9 cellular contexts compared by ENCODE assay signal in the genomic region with DNA sequence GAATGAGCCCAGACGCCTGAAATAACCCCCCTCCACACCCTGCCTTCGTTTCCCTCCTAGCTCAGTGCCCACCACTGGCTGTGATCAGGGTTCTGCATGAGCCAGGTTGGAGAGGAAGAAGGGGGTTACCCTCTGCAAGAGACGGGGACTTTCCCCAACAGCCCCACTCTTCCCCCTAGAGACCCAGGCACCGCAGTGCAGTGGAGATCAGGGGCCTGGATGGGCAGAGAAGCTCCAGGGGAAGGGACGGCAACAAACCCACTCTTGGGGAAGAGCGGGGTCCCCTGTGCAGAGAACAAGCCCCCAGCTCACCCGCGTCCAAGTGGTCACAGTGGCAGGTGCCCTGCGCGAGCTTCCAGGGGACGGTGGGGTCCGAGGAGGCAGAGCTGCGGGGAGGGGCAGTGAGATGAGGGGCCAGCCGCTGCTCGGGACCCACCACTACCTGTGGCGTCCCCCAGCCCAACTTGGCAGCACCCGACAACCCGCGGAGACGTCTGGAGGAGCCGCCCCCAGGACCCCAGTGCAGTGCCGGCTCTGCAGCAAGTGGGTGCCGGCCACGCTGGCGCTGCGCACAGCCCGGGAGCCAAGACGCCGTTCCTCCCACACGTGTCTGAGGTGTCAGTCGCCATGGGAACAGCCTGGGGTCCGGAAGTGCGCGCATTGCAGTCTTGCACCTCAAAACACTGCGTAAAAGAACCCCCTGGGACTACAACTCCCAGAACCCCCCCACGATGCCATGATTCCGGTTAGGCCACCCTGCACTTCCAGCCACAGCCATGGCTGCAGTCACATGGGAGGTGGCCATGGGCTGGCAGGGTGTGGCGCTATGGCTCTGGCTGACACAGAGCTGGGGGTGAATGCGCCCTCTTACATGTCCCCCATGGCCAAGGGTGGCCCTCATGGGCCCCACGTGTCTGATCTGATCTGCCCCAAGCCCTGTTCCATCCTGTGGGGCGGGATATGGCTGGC. TPM values are rescaled to one million over a fixed set of nuclear protein-coding genes. Genes with fewer than 3 reads are reported as not detected.
DNase-seq lines count a peak whose midpoint lies in the region; ATAC-seq, FAIRE-seq and TF ChIP-seq lines count a peak whose summit lies in the region.
"Had no signal": no experiment of that assay in that cellular context is flagged by ENCODE, and none has a peak within 500 bp of the region (broad histone marks: within the 10 kb centered on the region; RNA-seq: fewer than 3 reads in every experiment).

No MANE protein-coding gene starts in this region.

- H3K4me1 ChIP-seq in CD4-positive, CD25-positive, alpha-beta regulatory T cell (ENCODE audit: control insufficient read depth, insufficient read depth, low read length, poor library complexity, severe bottlenecking): peaks cover 11% of the 10 kb centered on the region
- H3K4me1 ChIP-seq in small intestine (ENCODE audit: control insufficient read depth in 2 of 2, insufficient read depth in 1 of 2, low read depth in 1 of 2, low read length in 1 of 2) (no peaks in the 10 kb centered on the region), breast epithelium (no peaks in the 10 kb centered on the region)

- peak overlapping the region; percentile 81 to 91 (median 84) for H3K4me3 Mint-ChIP-seq in CD4-positive, CD25-positive, alpha-beta regulatory T cell

- FAIRE-seq in small intestine (lab: Jason Lieb, UNC): no peak

- no peaks in the 10 kb centered on the region for H3K9me3 ChIP-seq in CD4-positive, CD25-positive, alpha-beta regulatory T cell (ENCODE audit: control insufficient read depth in 2 of 2, low read length in 2 of 2)
- H3K9me3 ChIP-seq in small intestine (ENCODE audit: control insufficient read depth, low read depth): no peaks in the 10 kb centered on the region
- H3K9me3 ChIP-seq in breast epithelium: no peaks in the 10 kb centered on the region

- intact Hi-C loops in breast epithelium (cut with DNase I; ENCODE audit: low total_unique reads): no loop called here

- H3K36me3 Mint-ChIP-seq in CD4-positive, CD25-positive, alpha-beta regulatory T cell: no peaks in the 10 kb centered on the region

- H3K36me3 ChIP-seq in CD4-positive, CD25-positive, alpha-beta regulatory T cell (ENCODE audit: control insufficient read depth, insufficient read depth, low read length): no peaks in the 10 kb centered on the region
- no peaks in the 10 kb centered on the region for H3K36me3 ChIP-seq in small intestine (ENCODE audit: control insufficient read depth in 2 of 2, insufficient read depth in 2 of 2, low read length in 2 of 2)
- H3K36me3 ChIP-seq in breast epithelium: no peaks in the 10 kb centered on the region
- H3K36me3 ChIP-seq: cardiac muscle cell had no signal

- no peak for TF ChIP-seq CTCF in breast epithelium (IDR thresholded peaks at IDR 0.05)

- ATAC-seq in CD4-positive, CD25-positive, alpha-beta regulatory T cell (ENCODE audit: low read depth in 2 of 2): peak; percentile 86 to 89
- peak; percentile 78 for ATAC-seq in HG03342 (IDR thresholded peaks at IDR 0.05; ENCODE audit: unreplicated experiment)

- peak; percentile 62 to 95 (median 85) for DNase-seq in CD4-positive, CD25-positive, alpha-beta regulatory T cell
- DNase-seq in activated T-cell treated with anti-CD3 and anti-CD28 coated beads, Interleukin-2, amount 50 U/mL, for 1 hour: peak; percentile 78
- DNase-seq in iPS-NIHi11 (ENCODE audit: low spot score) (peak; percentile 24), NCI-H1436 (lab: John Stamatoyannopoulos, UW) (no peak), small intestine (no peak), breast epithelium (ENCODE audit: low spot score in 2 of 2) (no peak)
- DNase-seq in stimulated activated CD8-positive, alpha-beta memory T cell treated with anti-CD3 and anti-CD28 coated beads, Interleukin-7, amount 100 ng/mL, for 4 hours (ENCODE audit: low read depth in 2 of 2): peak; percentile 27 to 77

- peak overlapping the region; percentile 66 for H3K27ac ChIP-seq in CD4-positive, CD25-positive, alpha-beta regulatory T cell (ENCODE audit: insufficient read depth, low read length, poor library complexity, severe bottlenecking)
- no peak overlapping the region for H3K27ac ChIP-seq in small intestine (ENCODE audit: low read depth in 1 of 2, low read length in 1 of 2)
- no peak overlapping the region for H3K27ac ChIP-seq in breast epithelium
- H3K27ac ChIP-seq: cardiac muscle cell had no signal

- no peaks in the 10 kb centered on the region for H3K27me3 Mint-ChIP-seq in CD4-positive, CD25-positive, alpha-beta regulatory T cell

- no peak overlapping the region for H3K4me3 ChIP-seq in CD4-positive, CD25-positive, alpha-beta regulatory T cell (ENCODE audit: low read depth, low read length)
- no peak overlapping the region for H3K4me3 ChIP-seq in small intestine (ENCODE audit: low read depth in 1 of 2, low read length in 2 of 2)
- peak overlapping the region in 1 of 3 donors; percentile 5 for H3K4me3 ChIP-seq in breast epithelium
- H3K4me3 ChIP-seq: cardiac muscle cell had no signal

- H3K9me3 Mint-ChIP-seq in CD4-positive, CD25-positive, alpha-beta regulatory T cell: no peaks in the 10 kb centered on the region

- peak overlapping the region in 2 of 3 donors; percentile 84 to 94 for H3K27ac Mint-ChIP-seq in CD4-positive, CD25-positive, alpha-beta regulatory T cell

- no peaks in the 10 kb centered on the region for H3K27me3 ChIP-seq in CD4-positive, CD25-positive, alpha-beta regulatory T cell (ENCODE audit: control insufficient read depth, insufficient read depth, low read length)
- H3K27me3 ChIP-seq in small intestine (ENCODE audit: control insufficient read depth in 2 of 2, insufficient read depth in 2 of 2, low read length in 2 of 2) (no peaks in the 10 kb centered on the region), breast epithelium (no peaks in the 10 kb centered on the region)
- H3K27me3 ChIP-seq: cardiac muscle cell had no signal

- WGBS in small intestine, 3 donors: 38 to 56% (median 50%) methylated on average over 33 to 41 of the region's 41 CpGs

- peaks cover 0 to 31% (median 16%) of the 10 kb centered on the region in 4 donors for H3K4me1 Mint-ChIP-seq in CD4-positive, CD25-positive, alpha-beta regulatory T cell

- TF ChIP-seq POLR2A in breast epithelium (IDR thresholded peaks at IDR 0.05): no peak

RNA-seq across cellular contexts. Expression of gene WIPI2, which starts 45.8 kb away (rescaled TPM):
- 129 TPM for total RNA-seq in CD4-positive, CD25-positive, alpha-beta regulatory T cell
- polyA plus RNA-seq in CD4-positive, CD25-positive, alpha-beta regulatory T cell: 100 to 1,000 TPM in 1 of 4 donors, 10 to 100 TPM in 3; 93.2 to 105 (median 96.5) TPM
- polyA plus RNA-seq in small intestine: 10 to 100 TPM; 25.0 to 37.6 (median 34.0) TPM
- 10 to 100 TPM; 55.7 to 69.8 (median 56.0) TPM for total RNA-seq in breast epithelium

Comparison
In these comparisons a context has a peak if more than half of its experiments do, and no peak if none do; other contexts are left out.
1. DNase-seq: peak in CD4-positive, CD25-positive, alpha-beta regulatory T cell (3 of 3), activated T-cell treated with anti-CD3 and anti-CD28 coated beads, Interleukin-2, amount 50 U/mL, for 1 hour (single experiment), iPS-NIHi11 (single experiment) and stimulated activated CD8-positive, alpha-beta memory T cell treated with anti-CD3 and anti-CD28 coated beads, Interleukin-7, amount 100 ng/mL, for 4 hours (2 of 2); none in NCI-H1436 (single experiment), small intestine (single experiment) and breast epithelium (0 of 2).